11 cellular contexts compared by ENCODE assay signal in the genomic region with DNA sequence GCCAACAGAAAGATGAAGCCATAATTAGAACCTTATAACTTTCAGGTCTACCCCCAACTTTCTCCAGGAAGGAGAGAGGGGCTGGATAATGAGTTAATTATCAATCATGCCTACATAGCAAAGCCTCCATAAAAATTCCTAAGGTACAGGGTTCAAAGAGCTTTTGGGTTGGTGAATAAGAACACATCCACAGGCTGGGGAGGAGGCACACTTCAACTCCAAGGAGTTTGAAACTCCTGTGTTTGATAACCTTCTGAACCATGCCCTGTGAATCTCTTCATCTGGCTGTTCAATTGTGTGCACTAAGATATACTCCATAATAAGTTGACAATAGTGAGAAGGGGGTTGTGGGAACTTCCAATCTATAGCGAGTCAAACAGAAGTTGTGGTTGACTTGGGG.
"Had no signal": no experiment of that assay in that cellular context is flagged by ENCODE, and none has a peak within 500 bp of the region (broad histone marks: within the 10 kb centered on the region; RNA-seq: fewer than 3 reads in every experiment).

No MANE protein-coding gene starts in this region.

- H3K4me1 ChIP-seq: HAP-1 had no signal

- FAIRE-seq: H1, H54 had no signal

- ATAC-seq: GM23338, HCT116 had no signal

- H3K27ac ChIP-seq: GM23248 had no signal

- H3K4me3 Mint-ChIP-seq: GM23338, H9, HFFc6 had no signal

- H3K4me3 ChIP-seq: GM23248, GM23338, HAP-1 had no signal

- H3K9me3 ChIP-seq: HAP-1 had no signal

- H3K27ac Mint-ChIP-seq: GM23338, H9, HFFc6 had no signal

- H3K36me3 ChIP-seq: HAP-1 had no signal

- H3K4me2 ChIP-seq: GM23338 had no signal

- H2AFZ ChIP-seq: GM23248, GM23338 had no signal

- H3K4me1 Mint-ChIP-seq: GM23338 had no signal

- H3K9me3 Mint-ChIP-seq: GM23338 had no signal

- H3K9ac ChIP-seq: GM23248 had no signal

- DNase-seq: GM23248, GOT3, H7, H9, HCEC 1CT, HFFc6 had no signal
